Comparison of ENCODE assay signal across 9 cellular contexts in genomic region chr1:228500143-228500736, GRCh38. TPM values are rescaled to one million over a fixed set of nuclear protein-coding genes. Genes with fewer than 3 reads are reported as not detected.
DNase-seq lines count a peak whose midpoint lies in the region; ATAC-seq and TF ChIP-seq lines count a peak whose summit lies in the region.
"Had no signal": no experiment of that assay in that cellular context is flagged by ENCODE, and none has a peak within 500 bp of the region (broad histone marks: within the 10 kb centered on the region; RNA-seq: fewer than 3 reads in every experiment).

No MANE protein-coding gene starts in this region.

- H3F3A ChIP-seq in neural progenitor cell (ENCODE audit: low read depth), result no peaks in the 10 kb centered on the region

- H3K9me3 ChIP-seq in neural progenitor cell (ENCODE audit: low read depth) (no peaks in the 10 kb centered on the region), Peyer's patch (no peaks in the 10 kb centered on the region), transverse colon (no peaks in the 10 kb centered on the region)

- H3K4me3 Mint-ChIP-seq in activated T-cell treated with anti-CD3 and anti-CD28 coated beads, Interleukin-2, amount 50 U/mL, for 72 hours, result peak overlapping the region; percentile 67 to 81
- peak overlapping the region; percentile 31 for H3K4me3 Mint-ChIP-seq in neural progenitor cell

- DNase-seq in SIG-M5 treated with dmso at 0.1 percent for 504 hours (lab: John Stamatoyannopoulos, UW; ENCODE audit: unreplicated experiment) (peak; percentile 82), SIG-M5 (lab: John Stamatoyannopoulos, UW) (no peak), neural progenitor cell (ENCODE audit: low spot score) (no peak), Peyer's patch (no peak), transverse colon (no peak)
- no peak for DNase-seq in activated T-cell treated with anti-CD3 and anti-CD28 coated beads, Interleukin-2, amount 50 U/mL, for 72 hours

- H3K27ac ChIP-seq in neural progenitor cell (no peak overlapping the region), Peyer's patch (peak overlapping the region in 1 of 4 donors; percentile 57), transverse colon (no peak overlapping the region)
- H3K27ac ChIP-seq: 22Rv1 had no signal

- peak; percentile 14 for ATAC-seq in HG03196 (IDR thresholded peaks at IDR 0.05; ENCODE audit: unreplicated experiment)
- ATAC-seq in activated T-cell treated with anti-CD3 and anti-CD28 coated beads, Interleukin-2, amount 50 U/mL, for 72 hours (replicated peaks in 1 of 2), result peak; percentile 1
- no peak for ATAC-seq in activated CD4-positive, CD25-positive, alpha-beta regulatory T cell treated with anti-CD3 and anti-CD28 coated beads, Interleukin-2, amount 50 U/mL, for 24 hours

- H3K4me1 ChIP-seq in neural progenitor cell (no peaks in the 10 kb centered on the region), Peyer's patch (peaks cover 0 to 12% (median 3%) of the 10 kb centered on the region in 4 donors), transverse colon (peaks cover 0 to 10% (median 2%) of the 10 kb centered on the region in 4 donors)

- peak overlapping the region; percentile 9 for H3K27ac Mint-ChIP-seq in activated T-cell treated with anti-CD3 and anti-CD28 coated beads, Interleukin-2, amount 50 U/mL, for 72 hours
- H3K27ac Mint-ChIP-seq in neural progenitor cell, result no peak overlapping the region

- H3K36me3 Mint-ChIP-seq in activated T-cell treated with anti-CD3 and anti-CD28 coated beads, Interleukin-2, amount 50 U/mL, for 72 hours (ENCODE audit: insufficient read depth in 2 of 2), result peaks cover 2 to 14% of the 10 kb centered on the region in 2 donors
- H3K36me3 Mint-ChIP-seq in neural progenitor cell, result peaks cover 9% of the 10 kb centered on the region

- in situ Hi-C loops in transverse colon (cut with MboI; ENCODE audit: low pct_ligation_motif_present in 1 of 4, low pct_unique_long_range_greater_than_20kb in 1 of 4, low sequenced_read_pairs in 3 of 4), result no loop called here

- intact Hi-C loops in transverse colon (cut with DNase I; ENCODE audit: low total_unique reads), result no loop called here

- no peak overlapping the region for H3K4me3 ChIP-seq in neural progenitor cell
- H3K4me3 ChIP-seq in Peyer's patch, result no peak overlapping the region
- no peak overlapping the region for H3K4me3 ChIP-seq in transverse colon

- H3K27me3 ChIP-seq in neural progenitor cell (peaks cover 61% of the 10 kb centered on the region), Peyer's patch (no peaks in the 10 kb centered on the region), transverse colon (no peaks in the 10 kb centered on the region)

- no peaks in the 10 kb centered on the region for H3K36me3 ChIP-seq in neural progenitor cell
- peaks cover 0 to 10% (median 0%) of the 10 kb centered on the region in 3 donors for H3K36me3 ChIP-seq in Peyer's patch
- no peaks in the 10 kb centered on the region for H3K36me3 ChIP-seq in transverse colon

- TF ChIP-seq CTCF in neural progenitor cell (IDR thresholded peaks at IDR 0.05) (no peak), Peyer's patch (IDR thresholded peaks at IDR 0.05) (no peak), transverse colon (IDR thresholded peaks at IDR 0.05) (no peak)

- peaks cover 42% of the 10 kb centered on the region for H3K4me1 Mint-ChIP-seq in activated T-cell treated with anti-CD3 and anti-CD28 coated beads, Interleukin-2, amount 50 U/mL, for 72 hours (ENCODE audit: low read depth)
- peaks cover 7% of the 10 kb centered on the region for H3K4me1 Mint-ChIP-seq in neural progenitor cell

- TF ChIP-seq POLR2A in Peyer's patch (IDR thresholded peaks at IDR 0.05), result no peak
- no peak for TF ChIP-seq POLR2A in transverse colon (IDR thresholded peaks at IDR 0.05)

- H3K27me3 Mint-ChIP-seq in activated T-cell treated with anti-CD3 and anti-CD28 coated beads, Interleukin-2, amount 50 U/mL, for 72 hours (ENCODE audit: low read depth), result no peaks in the 10 kb centered on the region
- peaks cover 8% of the 10 kb centered on the region for H3K27me3 Mint-ChIP-seq in neural progenitor cell (ENCODE audit: insufficient read depth, low read depth)

- H2AFZ ChIP-seq in neural progenitor cell (replicated peaks), result no peak overlapping the region

- H3K9ac ChIP-seq in neural progenitor cell, result no peak overlapping the region

- no peaks in the 10 kb centered on the region for H3K79me2 ChIP-seq in neural progenitor cell (ENCODE audit: low read depth)

- H4K20me1 ChIP-seq in neural progenitor cell (ENCODE audit: low read depth), result no peaks in the 10 kb centered on the region

- 63 to 81% methylated on average over 8 of the region's 8 CpGs for WGBS in transverse colon (ENCODE audit: low coverage in 1 of 2), 2 donors

- no peak for TF ChIP-seq EP300 in transverse colon (IDR thresholded peaks at IDR 0.05; ENCODE audit: low read depth)

- no peaks in the 10 kb centered on the region for H3K9me3 Mint-ChIP-seq in activated T-cell treated with anti-CD3 and anti-CD28 coated beads, Interleukin-2, amount 50 U/mL, for 72 hours
- H3K9me3 Mint-ChIP-seq in neural progenitor cell, result peaks cover 3% of the 10 kb centered on the region

- no peak overlapping the region for H3K4me2 ChIP-seq in neural progenitor cell

RNA-seq across cellular contexts. Expression of gene RNF187, which starts 13.1 kb away (rescaled TPM):
- total RNA-seq in activated T-cell treated with anti-CD3 and anti-CD28 coated beads, Interleukin-2, amount 50 U/mL, for 72 hours, result 100 to 1,000 TPM; 306 to 339 TPM
- 16.1 and 32.3 TPM in 2 replicates for total RNA-seq in neural progenitor cell (ENCODE audit: low replicate concordance)
- 10 to 100 TPM; 28.9 to 38.9 (median 37.3) TPM for total RNA-seq in Peyer's patch
- total RNA-seq in transverse colon, result 100 to 1,000 TPM in 1 of 4 donors, 10 to 100 TPM in 3; 13.8 to 110 (median 27.1) TPM

Comparison
In these comparisons a context has a peak if more than half of its experiments do, and no peak if none do; other contexts are left out.
1. ATAC-seq: peak in HG03196 (single experiment) and activated T-cell treated with anti-CD3 and anti-CD28 coated beads, Interleukin-2, amount 50 U/mL, for 72 hours (2 of 2); none in activated CD4-positive, CD25-positive, alpha-beta regulatory T cell treated with anti-CD3 and anti-CD28 coated beads, Interleukin-2, amount 50 U/mL, for 24 hours (0 of 2).